ENCODE assay signal across 22 cellular contexts in the genomic region with DNA sequence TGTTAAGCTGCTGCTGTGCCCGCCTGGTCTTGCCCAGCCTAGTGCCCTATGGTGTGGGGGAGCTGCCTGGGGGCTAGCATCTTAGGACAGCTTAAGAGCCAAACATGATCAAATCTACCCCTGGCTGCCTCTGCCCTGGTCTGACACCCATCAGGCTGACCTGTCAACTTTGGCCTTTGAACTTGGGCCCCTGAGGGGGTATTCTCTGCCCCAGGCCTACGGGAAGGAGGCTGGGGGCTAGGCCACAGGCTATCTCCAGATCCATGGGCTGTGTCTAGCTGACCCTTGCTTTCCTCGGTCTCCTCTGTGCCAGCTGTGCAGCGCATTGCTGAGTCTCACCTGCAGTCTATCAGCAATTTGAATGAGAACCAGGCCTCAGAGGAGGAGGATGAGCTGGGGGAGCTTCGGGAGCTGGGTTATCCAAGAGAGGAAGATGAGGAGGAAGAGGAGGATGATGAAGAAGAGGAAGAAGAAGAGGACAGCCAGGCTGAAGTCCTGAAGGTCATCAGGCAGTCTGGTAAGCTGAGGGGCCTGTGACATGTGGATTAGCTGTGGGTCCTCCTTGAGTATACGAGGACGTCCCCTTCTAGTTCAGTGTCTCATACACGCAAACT. TPM values are rescaled to one million over a fixed set of nuclear protein-coding genes. Genes with fewer than 3 reads are reported as not detected.
DNase-seq lines count a peak whose midpoint lies in the region; ATAC-seq and TF ChIP-seq lines count a peak whose summit lies in the region.
"Had no signal": no experiment of that assay in that cellular context is flagged by ENCODE, and none has a peak within 500 bp of the region (broad histone marks: within the 10 kb centered on the region; RNA-seq: fewer than 3 reads in every experiment).

No MANE protein-coding gene starts in this region.

- H3K79me1 ChIP-seq in neuronal stem cell (ENCODE audit: low read depth, low read length): no peaks in the 10 kb centered on the region

- H3K14ac ChIP-seq in neuronal stem cell (ENCODE audit: low read length): no peak overlapping the region

- H2AK5ac ChIP-seq in neuronal stem cell (ENCODE audit: low read depth, low read length): no peak overlapping the region

- no peak overlapping the region for H2AFZ ChIP-seq in neuronal stem cell (ENCODE audit: low read length)

- H2BK15ac ChIP-seq in neuronal stem cell (ENCODE audit: low read length): peak overlapping the region; percentile 1

- no peak overlapping the region for H4K8ac ChIP-seq in neuronal stem cell (ENCODE audit: low read depth, low read length)

- no peak overlapping the region for H3K4me2 ChIP-seq in neuronal stem cell (ENCODE audit: insufficient read depth, low read length, poor library complexity, severe bottlenecking)

- H3K4me3 ChIP-seq in Peyer's patch (no peak overlapping the region), neuronal stem cell (ENCODE audit: low read length in 2 of 2) (no peak overlapping the region)
- H3K4me3 ChIP-seq: gastrocnemius medialis, psoas muscle, SK-N-MC, upper lobe of left lung had no signal

- H3K23ac ChIP-seq in neuronal stem cell (ENCODE audit: low read depth, low read length, poor library complexity): no peak overlapping the region

- peaks cover 10% of the 10 kb centered on the region for H3K36me3 Mint-ChIP-seq in CD4-positive, alpha-beta T cell (ENCODE audit: low read depth)
- H3K36me3 Mint-ChIP-seq in chondrocyte (ENCODE audit: low read depth): no peaks in the 10 kb centered on the region

- no peaks in the 10 kb centered on the region for H3K27me3 ChIP-seq in CD4-positive, alpha-beta T cell (ENCODE audit: control insufficient read depth, insufficient read depth, low read length)
- no peaks in the 10 kb centered on the region for H3K27me3 ChIP-seq in Peyer's patch
- peaks cover 0 to 32% (median 5%) of the 10 kb centered on the region in 3 experiments for H3K27me3 ChIP-seq in neuronal stem cell (ENCODE audit: control insufficient read depth in 3 of 3, insufficient read depth in 3 of 3, low read depth in 1 of 3, low read length in 3 of 3)
- H3K27me3 ChIP-seq: gastrocnemius medialis, upper lobe of left lung had no signal

- no peak for DNase-seq in CD4-positive, alpha-beta T cell
- DNase-seq in Peyer's patch (no peak), neuronal stem cell (ENCODE audit: low spot score) (no peak), NCI-H1105 treated with DMSO at 0.1 percent for 48 hours (lab: John Stamatoyannopoulos, UW) (no peak), HCEC 1CT (no peak), GF-D8 (lab: John Stamatoyannopoulos, UW) (no peak), chondrocyte (ENCODE audit: low spot score) (no peak)
- DNase-seq: activated CD4-positive, alpha-beta memory T cell treated with anti-CD3 and anti-CD28 coated beads, Interleukin-2, amount 10 ng/mL, durations not matched to agents 7 days and 5 days; BE2C; gastrocnemius medialis; NCI-H1436 treated with DMSO at 0.1 percent for 48 hours; psoas muscle; upper lobe of left lung had no signal

- H3K4me1 ChIP-seq in Peyer's patch (peaks cover 9 to 47% (median 18%) of the 10 kb centered on the region in 4 donors), neuronal stem cell (ENCODE audit: control insufficient read depth in 2 of 2, insufficient read depth in 1 of 2, low read depth in 1 of 2, low read length in 2 of 2) (peaks cover 6 to 15% of the 10 kb centered on the region in 2 donors)
- H3K4me1 ChIP-seq: BE2C had no signal

- WGBS in neuronal stem cell (ENCODE audit: extremely low coverage in 2 of 2, insufficient read length in 2 of 2, insufficient replicate concordance in 1 of 2), 2 donors: no CpG with 5 or more reads among the region's 8 CpGs

- H3K18ac ChIP-seq in neuronal stem cell (ENCODE audit: low read length): no peak overlapping the region

- H2BK120ac ChIP-seq in neuronal stem cell (ENCODE audit: low read depth, low read length): no peak overlapping the region

- no peak overlapping the region for H4K91ac ChIP-seq in neuronal stem cell (ENCODE audit: low read depth, low read length, poor library complexity)

- H3K27ac Mint-ChIP-seq in CD4-positive, alpha-beta T cell: peak overlapping the region; percentile 32
- H3K27ac Mint-ChIP-seq in chondrocyte (ENCODE audit: unreplicated experiment): no peak overlapping the region
- H3K27ac Mint-ChIP-seq: activated CD4-positive, alpha-beta memory T cell treated with anti-CD3 and anti-CD28 coated beads, Interleukin-2, amount 10 ng/mL, durations not matched to agents 7 days and 5 days; activated naive CD4-positive, alpha-beta T cell treated with anti-CD3 and anti-CD28 coated beads, Interleukin-2, amount 10 ng/mL, durations not matched to agents 7 days and 5 days; T-helper 1 cell treated with Interleukin-12 subunit alpha and Interleukin-12 subunit beta and Interleukin-4 antibody, amounts not matched to agents 30 μg/mL and 1 μg/mL, for 36 hours had no signal

- intact Hi-C loops in CD4-positive, alpha-beta T cell (cut with DNase I, micrococcal nuclease): loop anchor here (1.0 to 10.0 kb wide), 2 partner anchors 11 to 321 kb away; no protein-coding TSS in a partner anchor

- no peak overlapping the region for H2BK12ac ChIP-seq in neuronal stem cell (ENCODE audit: low read length)

- H3K4ac ChIP-seq in neuronal stem cell (ENCODE audit: low read length): no peak overlapping the region

- no peak overlapping the region for H2BK5ac ChIP-seq in neuronal stem cell (ENCODE audit: low read length)

- peaks cover 49% of the 10 kb centered on the region for H3K4me1 Mint-ChIP-seq in CD4-positive, alpha-beta T cell (ENCODE audit: low read depth)
- peaks cover 20% of the 10 kb centered on the region for H3K4me1 Mint-ChIP-seq in chondrocyte (ENCODE audit: low read depth)

- no peaks in the 10 kb centered on the region for H3K36me3 ChIP-seq in Peyer's patch
- no peaks in the 10 kb centered on the region for H3K36me3 ChIP-seq in neuronal stem cell (replicated peaks in 1 of 2; ENCODE audit: control insufficient read depth in 2 of 2, insufficient read depth in 2 of 2, low read length in 2 of 2)
- H3K36me3 ChIP-seq: BE2C, gastrocnemius medialis, upper lobe of left lung had no signal

- no peaks in the 10 kb centered on the region for H3K9me3 Mint-ChIP-seq in CD4-positive, alpha-beta T cell
- no peaks in the 10 kb centered on the region for H3K9me3 Mint-ChIP-seq in chondrocyte (ENCODE audit: low read depth)
- H3K9me3 Mint-ChIP-seq: activated CD4-positive, alpha-beta memory T cell treated with anti-CD3 and anti-CD28 coated beads, Interleukin-2, amount 10 ng/mL, durations not matched to agents 7 days and 5 days; activated naive CD4-positive, alpha-beta T cell treated with anti-CD3 and anti-CD28 coated beads, Interleukin-2, amount 10 ng/mL, durations not matched to agents 7 days and 5 days; central memory CD8-positive, alpha-beta T cell; naive thymus-derived CD4-positive, alpha-beta T cell; T-helper 1 cell treated with Interleukin-12 subunit alpha and Interleukin-12 subunit beta and Interleukin-4 antibody, amounts not matched to agents 30 μg/mL and 1 μg/mL, for 36 hours had no signal

- no peak for TF ChIP-seq CTCF in CD4-positive, alpha-beta T cell (IDR thresholded peaks at IDR 0.05)
- no peak for TF ChIP-seq CTCF in Peyer's patch (IDR thresholded peaks at IDR 0.05)
- TF ChIP-seq CTCF in chondrocyte (IDR thresholded peaks at IDR 0.05): no peak

- CTCF ChIA-PET in CD4-positive, alpha-beta T cell (lab: Charles Lee): interaction anchor here (1.1 to 5.7 kb wide), 2 partner anchors 11 to 20 kb away, joined by 4 to 65 read pairs; no protein-coding TSS in a partner anchor

- POLR2A ChIA-PET in CD4-positive, alpha-beta T cell (lab: Charles Lee): no interaction called here

- no peak for ATAC-seq in CD4-positive, alpha-beta T cell (ENCODE audit: poor library complexity)
- ATAC-seq: gastrocnemius medialis, HepG2 had no signal

- H3K27me3 Mint-ChIP-seq in CD4-positive, alpha-beta T cell: peaks cover 14% of the 10 kb centered on the region
- H3K27me3 Mint-ChIP-seq in chondrocyte (ENCODE audit: low read depth): peaks cover 17% of the 10 kb centered on the region

- no peaks in the 10 kb centered on the region for H3K9me3 ChIP-seq in CD4-positive, alpha-beta T cell (ENCODE audit: control insufficient read depth, low read length)
- H3K9me3 ChIP-seq in Peyer's patch: no peaks in the 10 kb centered on the region
- H3K9me3 ChIP-seq in neuronal stem cell (replicated peaks in 1 of 2; ENCODE audit: control insufficient read depth in 2 of 2, insufficient read depth in 1 of 2, low read depth in 1 of 2, low read length in 2 of 2): no peaks in the 10 kb centered on the region
- H3K9me3 ChIP-seq: BE2C, gastrocnemius medialis, psoas muscle, upper lobe of left lung had no signal

- no peak for TF ChIP-seq POLR2A in Peyer's patch (IDR thresholded peaks at IDR 0.05)

- peak overlapping the region; percentile 68 for H3K4me3 Mint-ChIP-seq in CD4-positive, alpha-beta T cell
- no peak overlapping the region for H3K4me3 Mint-ChIP-seq in chondrocyte (ENCODE audit: unreplicated experiment)
- H3K4me3 Mint-ChIP-seq: activated CD4-positive, alpha-beta memory T cell treated with anti-CD3 and anti-CD28 coated beads, Interleukin-2, amount 10 ng/mL, durations not matched to agents 7 days and 5 days; activated naive CD4-positive, alpha-beta T cell treated with anti-CD3 and anti-CD28 coated beads, Interleukin-2, amount 10 ng/mL, durations not matched to agents 7 days and 5 days; central memory CD8-positive, alpha-beta T cell; T-helper 1 cell treated with Interleukin-12 subunit alpha and Interleukin-12 subunit beta and Interleukin-4 antibody, amounts not matched to agents 30 μg/mL and 1 μg/mL, for 36 hours had no signal

- H3K9ac ChIP-seq in neuronal stem cell (ENCODE audit: low read depth, low read length, poor library complexity): no peak overlapping the region

- no peak overlapping the region for H3K27ac ChIP-seq in CD4-positive, alpha-beta T cell (ENCODE audit: low read depth, low read length)
- H3K27ac ChIP-seq in Peyer's patch (peak overlapping the region in 3 of 4 donors; percentile 60 to 97 (median 91)), cingulate gyrus (ENCODE audit: low read depth, low read length) (peak overlapping the region; percentile 65), neuronal stem cell (replicated peaks; ENCODE audit: low read length) (no peak overlapping the region)
- H3K27ac ChIP-seq: gastrocnemius medialis, psoas muscle, SK-N-MC had no signal

RNA-seq across cellular contexts. Expression of a gene that starts 3.3 kb away (rescaled TPM):
- total RNA-seq in CD4-positive, alpha-beta T cell: 10 to 100 TPM; 96.5 to 99.9 TPM
- total RNA-seq in Peyer's patch: 100 to 1,000 TPM; 102 to 212 (median 145) TPM
- 65.0 TPM for polyA plus RNA-seq in neuronal stem cell (2013, experiment 1 of 2)
- 70.1 TPM for polyA plus RNA-seq in neuronal stem cell (2013, experiment 2 of 2)
- 39.8 to 49.6 TPM (median 42.3 TPM) in 3 replicates for total RNA-seq in chondrocyte

RNA-seq across cellular contexts. Expression of a gene that starts 6.9 kb away (rescaled TPM):
- total RNA-seq in CD4-positive, alpha-beta T cell: under 1 TPM in 1 of 2 experiments, not detected in 1; 0.25 TPM
- 100 to 1,000 TPM in 3 of 4 donors, 10 to 100 TPM in 1; 71.8 to 161 (median 125) TPM for total RNA-seq in Peyer's patch
- 0.39 TPM for polyA plus RNA-seq in neuronal stem cell (2013, experiment 1 of 2)
- 0.21 TPM for polyA plus RNA-seq in neuronal stem cell (2013, experiment 2 of 2)
- 0.12 to 0.75 TPM in 2 of 3 replicates, not detected in the other for total RNA-seq in chondrocyte
- total RNA-seq: activated CD4-positive, alpha-beta memory T cell treated with anti-CD3 and anti-CD28 coated beads, Interleukin-2, amount 10 ng/mL, durations not matched to agents 7 days and 5 days; dermis microvascular lymphatic vessel endothelial cell; HepG2; kidney epithelial cell; naive thymus-derived CD4-positive, alpha-beta T cell had no signal
- polyA plus RNA-seq: naive thymus-derived CD4-positive, alpha-beta T cell had no signal

RNA-seq across cellular contexts. Expression of a gene that starts 26.0 kb away (rescaled TPM):
- not detected for total RNA-seq in CD4-positive, alpha-beta T cell
- total RNA-seq in Peyer's patch: not detected
- polyA plus RNA-seq in neuronal stem cell (2013, experiment 1 of 2): not detected
- polyA plus RNA-seq in neuronal stem cell (2013, experiment 2 of 2): not detected
- total RNA-seq in chondrocyte: not detected in 3 replicates
- total RNA-seq: activated CD4-positive, alpha-beta memory T cell treated with anti-CD3 and anti-CD28 coated beads, Interleukin-2, amount 10 ng/mL, durations not matched to agents 7 days and 5 days; dermis microvascular lymphatic vessel endothelial cell; gastrocnemius medialis; HepG2; kidney epithelial cell; naive thymus-derived CD4-positive, alpha-beta T cell; psoas muscle; upper lobe of left lung had no signal
- polyA plus RNA-seq: HepG2; naive thymus-derived CD4-positive, alpha-beta T cell had no signal

RNA-seq across cellular contexts. Expression of a gene that starts 31.5 kb away (rescaled TPM):
- 1 to 10 TPM; 6.4 TPM for total RNA-seq in CD4-positive, alpha-beta T cell
- total RNA-seq in Peyer's patch (1 to 10 TPM in 2 of 4 donors, under 1 TPM in 1, not detected in 1; 0.53 to 1.9 (median 1.1) TPM), chondrocyte (0.64 to 1.3 TPM (median 0.77 TPM) in 3 replicates)
- polyA plus RNA-seq in neuronal stem cell (2013, experiment 1 of 2): 0.88 TPM
- 0.87 TPM for polyA plus RNA-seq in neuronal stem cell (2013, experiment 2 of 2)

RNA-seq across cellular contexts. Expression of a gene that starts 34.6 kb away (rescaled TPM):
- under 1 TPM in 1 of 2 experiments, not detected in 1; 0.47 TPM for total RNA-seq in CD4-positive, alpha-beta T cell
- 10 to 100 TPM in 1 of 4 donors, 1 to 10 TPM in 3; 1.4 to 28.1 (median 1.8) TPM for total RNA-seq in Peyer's patch
- polyA plus RNA-seq in neuronal stem cell (2013, experiment 1 of 2): 0.95 TPM
- polyA plus RNA-seq in neuronal stem cell (2013, experiment 2 of 2): 1.0 TPM
- total RNA-seq in chondrocyte: 0.22 to 2.7 TPM (median 0.46 TPM) in 3 replicates
- total RNA-seq: activated CD4-positive, alpha-beta memory T cell treated with anti-CD3 and anti-CD28 coated beads, Interleukin-2, amount 10 ng/mL, durations not matched to agents 7 days and 5 days; HepG2; kidney epithelial cell had no signal

Comparison
In these comparisons a context has a peak if more than half of its experiments do, and no peak if none do; other contexts are left out.
1. H3K27ac ChIP-seq: peak in Peyer's patch (3 of 4) and cingulate gyrus (single experiment); none in CD4-positive, alpha-beta T cell (single experiment) and neuronal stem cell (single experiment).
2. RNA of a gene that starts 6.9 kb away (total RNA-seq): 71.8 to 161 TPM in Peyer's patch; 0.25 TPM in CD4-positive, alpha-beta T cell and 0.12 to 0.75 TPM in chondrocyte; every median in the first group is over 10 times any median in the second.